Comparison of ENCODE assay signal across 11 cellular contexts in the genomic region with DNA sequence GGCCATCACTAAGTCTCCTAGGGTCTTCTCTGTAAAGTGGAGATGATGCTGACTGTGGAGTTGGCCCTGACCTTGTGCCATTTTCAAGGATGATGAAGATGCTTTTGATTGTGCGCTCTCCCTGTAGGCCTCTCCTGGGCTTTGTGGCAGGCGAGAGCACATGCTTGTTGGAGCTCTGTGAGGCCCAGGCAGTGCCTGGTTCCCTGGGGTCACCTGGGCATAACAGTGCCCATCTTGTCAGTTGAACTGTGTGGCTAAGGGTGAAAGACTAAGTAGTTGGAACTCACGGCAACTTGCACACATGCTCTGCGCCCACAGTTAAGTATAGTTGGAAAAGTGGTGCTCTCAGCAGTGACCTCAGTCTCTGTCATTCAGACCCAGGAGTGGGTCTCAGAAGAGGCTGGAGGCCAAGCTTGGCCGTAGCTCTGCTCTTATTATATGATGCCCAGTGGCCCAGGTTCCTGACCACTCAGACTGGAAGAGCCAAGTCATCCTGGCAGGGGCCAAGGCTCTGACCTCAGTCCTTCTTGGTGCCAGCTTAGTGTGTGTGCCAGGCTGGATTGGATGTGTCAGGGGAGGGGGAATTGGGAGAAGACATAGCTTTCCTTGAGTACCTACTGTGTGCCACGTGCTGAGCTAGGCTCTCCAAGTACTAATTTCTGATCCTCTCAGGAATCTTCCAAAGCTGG.
"Had no signal": no experiment of that assay in that cellular context is flagged by ENCODE, and none has a peak within 500 bp of the region (broad histone marks: within the 10 kb centered on the region; RNA-seq: fewer than 3 reads in every experiment).

No MANE protein-coding gene starts in this region.

- H3K27me3 ChIP-seq: brain microvascular endothelial cell, esophagus squamous epithelium, foreskin keratinocyte, right lobe of liver, tibial nerve had no signal

- H3K27ac ChIP-seq: brain microvascular endothelial cell, esophagus squamous epithelium, foreskin keratinocyte, right lobe of liver, tibial nerve had no signal

- H3K9me3 Mint-ChIP-seq: activated T-cell treated with anti-CD3 and anti-CD28 coated beads, Interleukin-2, amount 50 U/mL, for 24 hours; memory B cell; stimulated activated memory B cell treated with anti-CD40 and anti-IgM and Interleukin-4, amounts not matched to agents 10 μg/mL and 1 μg/mL and 100 μg/mL, for 72 hours had no signal

- H3K36me3 ChIP-seq: brain microvascular endothelial cell, right lobe of liver had no signal

- H3K27me3 Mint-ChIP-seq: activated naive CD8-positive, alpha-beta T cell; activated T-cell treated with anti-CD3 and anti-CD28 coated beads, Interleukin-2, amount 50 U/mL, for 24 hours; memory B cell; stimulated activated memory B cell treated with anti-CD40 and anti-IgM and Interleukin-4, amounts not matched to agents 10 μg/mL and 1 μg/mL and 100 μg/mL, for 72 hours had no signal

- H3K4me3 ChIP-seq: esophagus squamous epithelium, right lobe of liver, tibial nerve had no signal

- H3K4me1 ChIP-seq: esophagus squamous epithelium, foreskin keratinocyte, right lobe of liver, tibial nerve had no signal

- H3K4me3 Mint-ChIP-seq: activated naive CD8-positive, alpha-beta T cell; activated T-cell treated with anti-CD3 and anti-CD28 coated beads, Interleukin-2, amount 50 U/mL, for 24 hours; memory B cell; stimulated activated memory B cell treated with anti-CD40 and anti-IgM and Interleukin-4, amounts not matched to agents 10 μg/mL and 1 μg/mL and 100 μg/mL, for 72 hours had no signal

- DNase-seq: activated gamma-delta T cell; activated T-cell treated with anti-CD3 and anti-CD28 coated beads, Interleukin-2, amount 50 U/mL, for 24 hours; brain microvascular endothelial cell; esophagus squamous epithelium; foreskin keratinocyte; right lobe of liver; T1000 had no signal

- H3K4me1 Mint-ChIP-seq: stimulated activated memory B cell treated with anti-CD40 and anti-IgM and Interleukin-4, amounts not matched to agents 10 μg/mL and 1 μg/mL and 100 μg/mL, for 72 hours had no signal

- H3K27ac Mint-ChIP-seq: activated naive CD8-positive, alpha-beta T cell; activated T-cell treated with anti-CD3 and anti-CD28 coated beads, Interleukin-2, amount 50 U/mL, for 24 hours; memory B cell; stimulated activated memory B cell treated with anti-CD40 and anti-IgM and Interleukin-4, amounts not matched to agents 10 μg/mL and 1 μg/mL and 100 μg/mL, for 72 hours had no signal

- H3K9me3 ChIP-seq: esophagus squamous epithelium, right lobe of liver, tibial nerve had no signal

- ATAC-seq: foreskin keratinocyte; stimulated activated memory B cell treated with anti-CD40 and anti-IgM and Interleukin-4, amounts not matched to agents 10 μg/mL and 1 μg/mL and 100 μg/mL, for 72 hours had no signal
